In the genomic region with DNA sequence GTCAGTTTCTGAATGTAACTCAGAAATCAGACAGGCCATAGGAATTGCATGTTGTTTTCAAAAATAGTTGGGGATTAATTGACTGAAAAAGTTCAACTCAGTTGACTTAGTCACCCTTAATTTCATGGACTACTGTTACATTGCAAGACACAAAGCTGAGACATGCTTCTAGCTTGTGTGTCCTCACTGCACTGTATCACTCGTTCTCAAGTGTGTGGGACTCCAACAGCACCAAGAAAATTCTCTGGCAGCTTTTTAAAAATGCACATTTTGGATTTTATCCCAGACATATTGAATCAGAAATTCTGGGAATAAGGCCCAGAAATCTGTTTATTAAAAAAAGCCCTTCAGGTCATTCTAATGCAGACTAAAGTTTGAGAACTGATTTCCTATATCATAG, we compare ENCODE assay signal across 18 cellular contexts.
A peak's percentile ranks its signal among the peaks of the same experiment; 100 is the strongest.
DNase-seq lines count a peak whose midpoint lies in the region; ATAC-seq and TF ChIP-seq lines count a peak whose summit lies in the region.
"Had no signal": no experiment of that assay in that cellular context is flagged by ENCODE, and none has a peak within 500 bp of the region (broad histone marks: within the 10 kb centered on the region; RNA-seq: fewer than 3 reads in every experiment).

No MANE protein-coding gene starts in this region.

- H3K9ac ChIP-seq in SK-N-SH (no peak overlapping the region), fibroblast of lung (ENCODE audit: insufficient read depth, low read length) (no peak overlapping the region)

- H3K9me3 ChIP-seq in SK-N-SH (no peaks in the 10 kb centered on the region), fibroblast of lung (ENCODE audit: control insufficient read depth, insufficient read depth, low read depth, low read length) (no peaks in the 10 kb centered on the region), suprapubic skin (peaks cover 5% of the 10 kb centered on the region)
- H3K9me3 ChIP-seq: ascending aorta, neutrophil had no signal

- H3K27me3 ChIP-seq in BJ (ENCODE audit: control insufficient read depth, insufficient read depth, low read length) (no peaks in the 10 kb centered on the region), SK-N-SH (ENCODE audit: insufficient read depth) (no peaks in the 10 kb centered on the region), fibroblast of lung (ENCODE audit: control insufficient read depth, insufficient read depth, low read length) (no peaks in the 10 kb centered on the region), suprapubic skin (no peaks in the 10 kb centered on the region)
- H3K27me3 ChIP-seq: ascending aorta, neutrophil had no signal

- no peaks in the 10 kb centered on the region for H3K36me3 ChIP-seq in BJ (ENCODE audit: control insufficient read depth, insufficient read depth, low read length)
- no peaks in the 10 kb centered on the region for H3K36me3 ChIP-seq in SK-N-SH (replicated peaks in 1 of 2; ENCODE audit: control insufficient read depth in 1 of 2, insufficient read depth in 2 of 2, low read length in 1 of 2)
- no peaks in the 10 kb centered on the region for H3K36me3 ChIP-seq in fibroblast of lung (ENCODE audit: control insufficient read depth, insufficient read depth, low read length)
- no peaks in the 10 kb centered on the region for H3K36me3 ChIP-seq in suprapubic skin
- H3K36me3 ChIP-seq: ascending aorta, neutrophil had no signal

- 22% methylated on average over 1 of the region's 1 CpG for WGBS in SK-N-SH (ENCODE audit: low lambda C conversion rate)
- WGBS in suprapubic skin, result 20% methylated on average over 1 of the region's 1 CpG

- ATAC-seq in GM18502 (IDR thresholded peaks at IDR 0.05; ENCODE audit: poor library complexity, unreplicated experiment) (no peak), GM18873 (IDR thresholded peaks at IDR 0.05; ENCODE audit: low FRiP score, unreplicated experiment) (no peak)

- H2AFZ ChIP-seq in SK-N-SH (ENCODE audit: low read depth) (peak overlapping the region; percentile 35; the same call in 1 of the 2 replicates), fibroblast of lung (ENCODE audit: low read length) (no peak overlapping the region)
- H2AFZ ChIP-seq: PC-9 had no signal

- no peak for TF ChIP-seq CTCF in BJ (IDR thresholded peaks at IDR 0.05; ENCODE audit: insufficient read depth, low read depth, low read length)
- TF ChIP-seq CTCF in SK-N-SH (IDR thresholded peaks at IDR 0.05), result no peak
- no peak for TF ChIP-seq CTCF in fibroblast of lung (conservative IDR thresholded peaks at IDR 0.05 in 1 of 2, IDR thresholded peaks at IDR 0.05 in 1 of 2; ENCODE audit: low read depth in 1 of 2, low read length in 2 of 2)
- no peak for TF ChIP-seq CTCF in suprapubic skin (IDR thresholded peaks at IDR 0.05)

- H3K4me1 ChIP-seq in SK-N-SH (ENCODE audit: control insufficient read depth in 1 of 2, insufficient read depth in 2 of 2, low read depth in 1 of 2, low read length in 1 of 2), result no peaks in the 10 kb centered on the region
- no peaks in the 10 kb centered on the region for H3K4me1 ChIP-seq in fibroblast of lung (ENCODE audit: control insufficient read depth, extremely low read depth, insufficient read depth, low read length)
- H3K4me1 ChIP-seq in suprapubic skin, result no peaks in the 10 kb centered on the region
- H3K4me1 ChIP-seq: ascending aorta had no signal

- POLR2A ChIA-PET in BJ (lab: Charles Lee) (no interaction called here), SK-N-SH (lab: Yijun Ruan, JAX) (no interaction called here)

- DNase-seq in BJ (ENCODE audit: low read depth) (peak; percentile 11), SK-N-SH (no peak), fibroblast of lung (ENCODE audit: low read depth in 2 of 2) (peak; percentile 69 to 95), skeletal muscle cell (ENCODE audit: low read depth) (peak; percentile 19), suprapubic skin (ENCODE audit: low spot score in 2 of 2) (no peak), NCI-H1436 (lab: John Stamatoyannopoulos, UW) (no peak)
- DNase-seq: activated CD4-positive, alpha-beta T cell treated with anti-CD3 and anti-CD28 coated beads for 4 hours; activated naive CD4-positive, alpha-beta T cell treated with anti-CD3 and anti-CD28 coated beads, Interleukin-2, amount 50 U/mL, for 16 hours; CD4-positive, alpha-beta memory T cell; effector memory CD4-positive, alpha-beta T cell; NCI-H1092; NCI-H2081; PC-9; stimulated activated CD4-positive, alpha-beta T cell treated with anti-CD3 and anti-CD28 coated beads, Interleukin-12 subunit alpha, Interleukin-12 subunit beta, amount 100 ng/mL, for 4 hours had no signal

- TF ChIP-seq EP300 in SK-N-SH (IDR thresholded peaks at IDR 0.05; ENCODE audit: borderline replicate concordance in 1 of 2, low read depth in 1 of 2, low read length in 1 of 2) (no peak), suprapubic skin (IDR thresholded peaks at IDR 0.05) (no peak)

- CTCF ChIA-PET in BJ (lab: Yijun Ruan, JAX), result no interaction called here
- CTCF ChIA-PET in SK-N-SH (lab: Yijun Ruan, JAX), result no interaction called here

- no peaks in the 10 kb centered on the region for H3K79me2 ChIP-seq in SK-N-SH (ENCODE audit: insufficient read depth)
- no peaks in the 10 kb centered on the region for H3K79me2 ChIP-seq in fibroblast of lung (ENCODE audit: control insufficient read depth, insufficient read depth, low read length)

- no peak for TF ChIP-seq RAD21 in SK-N-SH (IDR thresholded peaks at IDR 0.05; ENCODE audit: low read length)

- H3K4me2 ChIP-seq in SK-N-SH, result no peak overlapping the region
- no peak overlapping the region for H3K4me2 ChIP-seq in fibroblast of lung (ENCODE audit: extremely low read depth, insufficient read depth, low read length)
- H3K4me2 ChIP-seq: PC-9 had no signal

- no peak overlapping the region for H3K4me3 ChIP-seq in BJ (ENCODE audit: low read depth, low read length)
- no peak overlapping the region for H3K4me3 ChIP-seq in SK-N-SH (ENCODE audit: low read depth in 2 of 2, low read length in 1 of 2)
- H3K4me3 ChIP-seq in fibroblast of lung (replicated peaks in 1 of 4; ENCODE audit: control extremely low read depth in 1 of 4, insufficient read depth in 1 of 4, low read depth in 3 of 4, low read length in 4 of 4), result no peak overlapping the region
- H3K4me3 ChIP-seq in skeletal muscle cell (ENCODE audit: low read depth, low read length), result no peak overlapping the region
- H3K4me3 ChIP-seq in suprapubic skin, result no peak overlapping the region
- H3K4me3 ChIP-seq: ascending aorta, PC-9 had no signal

- no peaks in the 10 kb centered on the region for H3K9me2 ChIP-seq in SK-N-SH

- TF ChIP-seq POLR2A in suprapubic skin (IDR thresholded peaks at IDR 0.05), result no peak

- no peaks in the 10 kb centered on the region for H4K20me1 ChIP-seq in SK-N-SH (ENCODE audit: insufficient read depth)
- no peaks in the 10 kb centered on the region for H4K20me1 ChIP-seq in fibroblast of lung (ENCODE audit: control insufficient read depth, extremely low read depth, insufficient read depth, low read length)

- H3K27ac ChIP-seq in SK-N-SH (ENCODE audit: low read depth in 2 of 2, low read length in 1 of 2) (peak overlapping the region in 1 of 2 experiments; percentile 14; a peak in 1 of 4 replicates), fibroblast of lung (ENCODE audit: insufficient read depth, low read length) (no peak overlapping the region), suprapubic skin (no peak overlapping the region)
- H3K27ac ChIP-seq: ascending aorta, neutrophil, PC-9 had no signal

- no peaks in the 10 kb centered on the region for H3F3A ChIP-seq in SK-N-SH (replicated peaks; ENCODE audit: insufficient read depth)

TF ChIP-seq in SK-N-SH, 30 proteins besides CTCF, POLR2A, EP300 and RAD21 (continues in another document):
- no peak for TF ChIP-seq GATA2 (CRISPR knock-in tag; IDR thresholded peaks at IDR 0.05)
- no peak for TF ChIP-seq NFIC (IDR thresholded peaks at IDR 0.05; ENCODE audit: borderline replicate concordance)
- TF ChIP-seq REST (IDR thresholded peaks at IDR 0.05; ENCODE audit: low read depth, low read length), result no peak
- TF ChIP-seq, protein P1, sequence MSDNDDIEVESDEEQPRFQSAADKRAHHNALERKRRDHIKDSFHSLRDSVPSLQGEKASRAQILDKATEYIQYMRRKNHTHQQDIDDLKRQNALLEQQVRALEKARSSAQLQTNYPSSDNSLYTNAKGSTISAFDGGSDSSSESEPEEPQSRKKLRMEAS (IDR thresholded peaks at IDR 0.05; ENCODE audit: low read depth), result no peak
- no peak for TF ChIP-seq MEF2A (IDR thresholded peaks at IDR 0.05; ENCODE audit: borderline replicate concordance, low read depth)
- TF ChIP-seq TCF12 (IDR thresholded peaks at IDR 0.05), result no peak
- TF ChIP-seq FOSL2 (IDR thresholded peaks at IDR 0.05; ENCODE audit: borderline replicate concordance, low read depth), result no peak
- TF ChIP-seq TEAD4 (IDR thresholded peaks at IDR 0.05; ENCODE audit: borderline replicate concordance, insufficient read depth), result no peak
- no peak for TF ChIP-seq SMC3 (IDR thresholded peaks at IDR 0.05; ENCODE audit: low read depth, low read length)
- no peak for TF ChIP-seq RFX5 (IDR thresholded peaks at IDR 0.05; ENCODE audit: low read length)
- TF ChIP-seq SIN3A (IDR thresholded peaks at IDR 0.05; ENCODE audit: borderline replicate concordance, low read depth, low read length), result no peak

Comparison
In these comparisons a context has a peak if more than half of its experiments do, and no peak if none do; other contexts are left out.
1. DNase-seq: peak in BJ (single experiment), fibroblast of lung (2 of 2) and skeletal muscle cell (single experiment); none in SK-N-SH (single experiment), suprapubic skin (0 of 2) and NCI-H1436 (single experiment).